Comparison of ENCODE assay signal across 23 cellular contexts in the genomic region with DNA sequence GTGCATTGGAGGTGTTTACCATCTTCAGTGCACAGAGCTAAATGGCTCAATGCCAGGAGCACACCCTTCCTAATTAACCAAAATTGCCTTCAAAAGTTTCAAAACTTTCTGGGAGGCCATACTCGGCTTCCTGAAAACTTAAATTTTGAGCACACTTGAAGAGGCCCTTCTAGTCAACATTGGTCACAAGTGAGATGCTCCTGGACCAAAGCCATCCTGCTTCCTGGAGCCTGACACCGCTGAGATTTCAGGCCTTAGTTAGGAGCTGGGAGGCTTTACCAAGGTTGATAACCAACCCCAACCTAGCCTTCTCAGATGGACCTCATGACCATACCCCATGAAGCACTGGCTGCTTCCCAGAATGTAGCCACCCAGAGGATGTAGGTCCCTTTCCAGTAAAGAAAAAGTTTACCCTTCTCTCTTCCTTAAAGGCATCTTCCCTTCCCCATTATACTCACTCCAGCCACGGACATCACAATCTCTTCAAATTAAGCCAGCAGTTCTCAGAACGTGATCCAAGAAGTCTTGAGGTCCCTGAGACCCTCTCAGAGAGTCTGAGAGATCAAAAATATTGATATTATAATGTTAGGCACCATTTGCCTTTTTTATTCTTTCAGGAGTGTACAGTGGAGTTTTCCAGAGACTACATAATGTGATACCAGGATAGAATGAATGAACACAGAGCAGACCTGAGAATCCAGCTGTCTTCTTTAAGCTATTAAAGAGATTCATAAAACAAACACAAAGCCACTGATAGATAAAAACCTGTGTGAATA. TPM values are rescaled to one million over a fixed set of nuclear protein-coding genes. Genes with fewer than 3 reads are reported as not detected.
DNase-seq lines count a peak whose midpoint lies in the region; ATAC-seq and TF ChIP-seq lines count a peak whose summit lies in the region.
"Had no signal": no experiment of that assay in that cellular context is flagged by ENCODE, and none has a peak within 500 bp of the region (broad histone marks: within the 10 kb centered on the region; RNA-seq: fewer than 3 reads in every experiment).

No MANE protein-coding gene starts in this region.

- no peaks in the 10 kb centered on the region for H4K20me1 ChIP-seq in hepatocyte (ENCODE audit: insufficient read depth, poor library complexity, severe bottlenecking)

- no peak overlapping the region for H3K4me3 ChIP-seq in hepatocyte
- no peak overlapping the region for H3K4me3 ChIP-seq in neuronal stem cell (ENCODE audit: low read length in 2 of 2)
- no peak overlapping the region for H3K4me3 ChIP-seq in upper lobe of right lung
- H3K4me3 ChIP-seq in dorsolateral prefrontal cortex: no peak overlapping the region
- H3K4me3 ChIP-seq: GM12878, GM23248 had no signal

- no peak overlapping the region for H2BK12ac ChIP-seq in neuronal stem cell (ENCODE audit: low read length)

- no peak overlapping the region for H2BK5ac ChIP-seq in neuronal stem cell (ENCODE audit: low read length)

- no peak overlapping the region for H3K23ac ChIP-seq in neuronal stem cell (ENCODE audit: low read depth, low read length, poor library complexity)

- no peaks in the 10 kb centered on the region for H3K79me2 ChIP-seq in hepatocyte

- TF ChIP-seq CTCF in hepatocyte (IDR thresholded peaks at IDR 0.05; ENCODE audit: poor library complexity) (no peak), upper lobe of right lung (IDR thresholded peaks at IDR 0.05) (no peak), dorsolateral prefrontal cortex (IDR thresholded peaks at IDR 0.05 in 54 of 56, conservative IDR thresholded peaks at IDR 0.05 in 2 of 56; ENCODE audit: low read depth in 1 of 56, partially characterized antibody in 56 of 56) (no peak)

- H2BK15ac ChIP-seq in neuronal stem cell (ENCODE audit: low read length): no peak overlapping the region

- H3K4me2 ChIP-seq in hepatocyte (no peak overlapping the region), neuronal stem cell (ENCODE audit: insufficient read depth, low read length, poor library complexity, severe bottlenecking) (no peak overlapping the region)

- H3K27ac ChIP-seq in hepatocyte (peak overlapping the region; percentile 64), neuronal stem cell (replicated peaks; ENCODE audit: low read length) (no peak overlapping the region), upper lobe of right lung (no peak overlapping the region), dorsolateral prefrontal cortex (no peak overlapping the region)
- H3K27ac ChIP-seq: GM23248, HL-60 had no signal

- H3K4me1 ChIP-seq in hepatocyte (ENCODE audit: insufficient read depth) (peaks cover 17% of the 10 kb centered on the region), neuronal stem cell (ENCODE audit: control insufficient read depth in 2 of 2, insufficient read depth in 1 of 2, low read depth in 1 of 2, low read length in 2 of 2) (no peaks in the 10 kb centered on the region), upper lobe of right lung (no peaks in the 10 kb centered on the region)
- H3K4me1 ChIP-seq: BE2C had no signal

- no peak overlapping the region for H4K8ac ChIP-seq in neuronal stem cell (ENCODE audit: low read depth, low read length)

- H3K4ac ChIP-seq in neuronal stem cell (ENCODE audit: low read length): no peak overlapping the region

- no peak overlapping the region for H2BK120ac ChIP-seq in neuronal stem cell (ENCODE audit: low read depth, low read length)

- H3K36me3 ChIP-seq in hepatocyte (replicated peaks; ENCODE audit: insufficient read depth, low read depth) (no peaks in the 10 kb centered on the region), neuronal stem cell (replicated peaks in 1 of 2; ENCODE audit: control insufficient read depth in 2 of 2, insufficient read depth in 2 of 2, low read length in 2 of 2) (no peaks in the 10 kb centered on the region), upper lobe of right lung (no peaks in the 10 kb centered on the region)
- H3K36me3 ChIP-seq: BE2C had no signal

- DNase-seq in RPMI8226: peak; percentile 33
- DNase-seq in hepatocyte (ENCODE audit: low spot score): no peak
- DNase-seq in neuronal stem cell (ENCODE audit: low spot score): no peak
- no peak for DNase-seq in upper lobe of right lung
- no peak for DNase-seq in stimulated activated CD4-positive, alpha-beta T cell treated with anti-CD3 and anti-CD28 coated beads, Interleukin-1b, Interleukin-23, amount 100 ng/mL, for 48 hours
- DNase-seq in dorsolateral prefrontal cortex: no peak
- DNase-seq: ACHN; BE2C; C1 segment of cervical spinal cord; CD4-positive, CD25-positive, alpha-beta regulatory T cell; CD8-positive, alpha-beta memory T cell; COR-L47; DMS 273 treated with DMSO at 0.1 percent for 48 hours; DMS53; DND-41; EL; GM23248; HCEC 1CT; IMR-90 had no signal

- H3K79me1 ChIP-seq in neuronal stem cell (ENCODE audit: low read depth, low read length): no peaks in the 10 kb centered on the region

- intact Hi-C loops in upper lobe of right lung (cut with DNase I) (no loop called here), dorsolateral prefrontal cortex (cut with DNase I) (no loop called here)

- no peak overlapping the region for H4K91ac ChIP-seq in neuronal stem cell (ENCODE audit: low read depth, low read length, poor library complexity)

- no peak overlapping the region for H3K9ac ChIP-seq in neuronal stem cell (ENCODE audit: low read depth, low read length, poor library complexity)
- H3K9ac ChIP-seq: GM23248 had no signal

- H2AK5ac ChIP-seq in neuronal stem cell (ENCODE audit: low read depth, low read length): no peak overlapping the region

- no peak overlapping the region for H3K18ac ChIP-seq in neuronal stem cell (ENCODE audit: low read length)

- H3K27me3 ChIP-seq in hepatocyte (no peaks in the 10 kb centered on the region), neuronal stem cell (ENCODE audit: control insufficient read depth in 3 of 3, insufficient read depth in 3 of 3, low read depth in 1 of 3, low read length in 3 of 3) (no peaks in the 10 kb centered on the region), upper lobe of right lung (no peaks in the 10 kb centered on the region), dorsolateral prefrontal cortex (peaks cover 0 to 7% (median 0%) of the 10 kb centered on the region in 45 donors)
- H3K27me3 ChIP-seq: BE2C had no signal

- ATAC-seq in upper lobe of right lung: peak; percentile 46
- ATAC-seq in HG03457 (IDR thresholded peaks at IDR 0.05; ENCODE audit: unreplicated experiment): no peak
- ATAC-seq: GM12878 had no signal

- H3K14ac ChIP-seq in neuronal stem cell (ENCODE audit: low read length): no peak overlapping the region

- H3K9me2 ChIP-seq in hepatocyte (replicated peaks; ENCODE audit: insufficient read depth): no peaks in the 10 kb centered on the region

- WGBS in hepatocyte (ENCODE audit: low lambda C conversion rate, missing lambda C conversion rate): 82% methylated on average over 4 of the region's 4 CpGs
- WGBS in neuronal stem cell (ENCODE audit: extremely low coverage in 2 of 2, insufficient read length in 2 of 2, insufficient replicate concordance in 1 of 2), 2 donors: no CpG with 5 or more reads among the region's 4 CpGs

- no peak overlapping the region for H2AFZ ChIP-seq in hepatocyte
- H2AFZ ChIP-seq in neuronal stem cell (ENCODE audit: low read length): peak overlapping the region; percentile 24
- H2AFZ ChIP-seq: GM23248 had no signal

- H3K9me3 ChIP-seq in hepatocyte (ENCODE audit: low read depth) (no peaks in the 10 kb centered on the region), neuronal stem cell (replicated peaks in 1 of 2; ENCODE audit: control insufficient read depth in 2 of 2, insufficient read depth in 1 of 2, low read depth in 1 of 2, low read length in 2 of 2) (peaks cover 0 to 2% of the 10 kb centered on the region in 2 donors), upper lobe of right lung (no peaks in the 10 kb centered on the region)
- H3K9me3 ChIP-seq: BE2C had no signal

RNA-seq across cellular contexts. Expression of a gene that starts 32.8 kb away (rescaled TPM):
- 47.6 and 50.9 TPM in 2 replicates for total RNA-seq in hepatocyte
- 30.9 and 36.3 TPM in 2 replicates for polyA plus RNA-seq in hepatocyte
- polyA plus RNA-seq in neuronal stem cell (2013, experiment 1 of 2): 1.3 TPM
- polyA plus RNA-seq in neuronal stem cell (2013, experiment 2 of 2): 1.3 TPM
- total RNA-seq in upper lobe of right lung: 35.3 TPM
- total RNA-seq in dorsolateral prefrontal cortex: 10 to 100 TPM in 2 of 120 experiments, 1 to 10 TPM in 99, under 1 TPM in 19; 0.24 to 13.9 (median 2.0) TPM
- total RNA-seq: CD8-positive, alpha-beta memory T cell; G401 had no signal
